ENCODE assay signal across 7 cellular contexts in genomic region chr7:105388373-105389089, GRCh38. TPM values are rescaled to one million over a fixed set of nuclear protein-coding genes. Genes with fewer than 3 reads are reported as not detected.
DNase-seq lines count a peak whose midpoint lies in the region; TF ChIP-seq lines count a peak whose summit lies in the region.

Gene SRPK2 (minus strand): TSS chr7:105388921.

- WGBS in spleen, 5 donors: 0 to 1% (median 1%) methylated on average over 30 to 105 of the region's 111 CpGs

- DNase-seq in GM12865 (ENCODE audit: low read depth) (peak; percentile 85), HCEC 1CT (peak; percentile 59), NAMALWA (ENCODE audit: low spot score) (peak; percentile 84), WERI-Rb-1 (peak; percentile 85), breast epithelium (ENCODE audit: low spot score in 2 of 2) (peak; percentile 27 to 68), inferior parietal cortex (ENCODE audit: extremely low spot score) (peak; percentile 60), spleen (peak; percentile 95)

- H3K9me3 ChIP-seq in WERI-Rb-1 (ENCODE audit: severe bottlenecking) (no peaks in the 10 kb centered on the region), breast epithelium (no peaks in the 10 kb centered on the region), spleen (no peaks in the 10 kb centered on the region)

- H3K4me1 ChIP-seq in breast epithelium (no peaks in the 10 kb centered on the region), spleen (peaks cover 9 to 42% (median 15%) of the 10 kb centered on the region in 6 donors)

- H3K27me3 ChIP-seq in WERI-Rb-1 (ENCODE audit: insufficient read depth, low read depth, severe bottlenecking): no peaks in the 10 kb centered on the region
- no peaks in the 10 kb centered on the region for H3K27me3 ChIP-seq in breast epithelium
- no peaks in the 10 kb centered on the region for H3K27me3 ChIP-seq in spleen (replicated peaks in 1 of 7)

- TF ChIP-seq CTCF in GM12865 (IDR thresholded peaks at IDR 0.05; ENCODE audit: insufficient read depth, low read depth, low read length, missing control alignments) (no peak), WERI-Rb-1 (IDR thresholded peaks at IDR 0.05; ENCODE audit: low read depth, low read length) (no peak), breast epithelium (IDR thresholded peaks at IDR 0.05) (no peak), spleen (IDR thresholded peaks at IDR 0.05 in 8 of 11, conservative IDR thresholded peaks at IDR 0.05 in 3 of 11) (no peak)

- TF ChIP-seq POLR2A in breast epithelium (IDR thresholded peaks at IDR 0.05) (no peak), spleen (IDR thresholded peaks at IDR 0.05) (no peak)

- H3K27ac ChIP-seq in WERI-Rb-1: peak within 1 kb of the TSS; percentile 95
- H3K27ac ChIP-seq in breast epithelium: peak within 1 kb of the TSS; percentile 65 to 85
- peak within 1 kb of the TSS; percentile 66 to 89 (median 86) for H3K27ac ChIP-seq in spleen

- intact Hi-C loops in breast epithelium (cut with DNase I; ENCODE audit: low total_unique reads): no loop called here
- intact Hi-C loops in spleen (cut with DNase I; ENCODE audit: low total_unique reads): no loop called here

- H3K36me3 ChIP-seq in WERI-Rb-1 (peaks cover 8% of the 10 kb centered on the region), breast epithelium (no peaks in the 10 kb centered on the region), spleen (no peaks in the 10 kb centered on the region)

- H3K4me3 ChIP-seq in GM12865 (ENCODE audit: low read depth, low read length): peak within 1 kb of the TSS; percentile 83
- peak within 1 kb of the TSS; percentile 60 for H3K4me3 ChIP-seq in WERI-Rb-1 (ENCODE audit: low read depth, low read length)
- H3K4me3 ChIP-seq in breast epithelium: peak within 1 kb of the TSS; percentile 95 to 99 (median 96)
- peak within 1 kb of the TSS; percentile 86 to 97 (median 94) for H3K4me3 ChIP-seq in spleen

RNA-seq across cellular contexts. Expression of gene SRPK2, which starts in this region (rescaled TPM):
- total RNA-seq in breast epithelium: 10 to 100 TPM; 44.6 to 68.2 (median 60.6) TPM
- 10 to 100 TPM; 42.6 to 60.3 (median 56.9) TPM for total RNA-seq in spleen
- 10 to 100 TPM in 2 of 3 donors, 1 to 10 TPM in 1; 9.6 to 12.8 (median 10.7) TPM for polyA plus RNA-seq in spleen

Comparison
In these comparisons a context has a peak if more than half of its experiments do, and no peak if none do; other contexts are left out.
1. Peak in every context shown above with its lines: DNase-seq, H3K4me3 ChIP-seq and H3K27ac ChIP-seq.